9 cellular contexts compared by ENCODE assay signal in the genomic region with DNA sequence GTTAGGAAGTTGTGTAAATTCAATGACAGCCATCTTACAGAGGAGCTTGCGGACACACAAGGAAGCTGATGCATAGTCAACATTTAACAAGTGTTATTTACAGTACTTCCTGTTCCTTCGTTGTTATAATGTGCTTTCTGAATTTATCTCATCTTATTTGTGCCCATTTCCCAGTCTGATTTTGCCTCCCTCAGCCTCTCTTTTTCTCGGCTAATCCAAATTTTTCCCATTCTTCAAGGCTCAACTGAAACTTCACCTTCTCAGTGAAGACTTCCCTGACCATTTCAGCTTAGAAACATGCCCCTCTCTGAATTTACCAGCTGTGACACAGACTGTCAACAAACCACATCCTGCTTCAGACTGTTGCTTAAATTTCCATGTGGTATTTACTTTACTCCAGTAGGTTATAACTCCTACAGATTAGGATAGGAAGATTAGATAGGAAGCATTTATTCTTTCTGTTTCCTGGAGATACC. TPM values are rescaled to one million over a fixed set of nuclear protein-coding genes. Genes with fewer than 3 reads are reported as not detected.
DNase-seq lines count a peak whose midpoint lies in the region; ATAC-seq and TF ChIP-seq lines count a peak whose summit lies in the region.
"Had no signal": no experiment of that assay in that cellular context is flagged by ENCODE, and none has a peak within 500 bp of the region (broad histone marks: within the 10 kb centered on the region; RNA-seq: fewer than 3 reads in every experiment).

No MANE protein-coding gene starts in this region.

- peak overlapping the region in 1 of 2 donors; percentile 77 for H3K27ac Mint-ChIP-seq in stimulated activated naive CD8-positive, alpha-beta T cell treated with anti-CD3 and anti-CD28 coated beads, Interleukin-15, amount 100 ng/mL, for 72 hours
- H3K27ac Mint-ChIP-seq in activated naive CD4-positive, alpha-beta T cell treated with anti-CD3 and anti-CD28 coated beads for 36 hours: no peak overlapping the region
- no peak overlapping the region for H3K27ac Mint-ChIP-seq in type B pancreatic cell

- TF ChIP-seq CTCF in C4-2B (conservative IDR thresholded peaks at IDR 0.05) (no peak), fibroblast of mammary gland (conservative IDR thresholded peaks at IDR 0.05; ENCODE audit: control insufficient read depth, insufficient read depth, low read depth, low read length) (no peak), type B pancreatic cell (conservative IDR thresholded peaks at IDR 0.05) (no peak)

- peak overlapping the region; percentile 27 to 62 for H3K4me3 Mint-ChIP-seq in stimulated activated naive CD8-positive, alpha-beta T cell treated with anti-CD3 and anti-CD28 coated beads, Interleukin-15, amount 100 ng/mL, for 72 hours
- H3K4me3 Mint-ChIP-seq in activated naive CD4-positive, alpha-beta T cell treated with anti-CD3 and anti-CD28 coated beads for 36 hours: no peak overlapping the region
- no peak overlapping the region for H3K4me3 Mint-ChIP-seq in type B pancreatic cell

- DNase-seq in HS-27A (ENCODE audit: low read depth): peak; percentile 58
- DNase-seq in SJSA1 (ENCODE audit: low read depth in 1 of 2, low spot score in 2 of 2): peak; percentile 53 to 66
- peak; percentile 77 for DNase-seq in fibroblast of mammary gland (ENCODE audit: low read depth)
- DNase-seq in stimulated activated naive CD8-positive, alpha-beta T cell treated with anti-CD3 and anti-CD28 coated beads, Interleukin-15, amount 100 ng/mL, for 72 hours: no peak
- DNase-seq in activated naive CD4-positive, alpha-beta T cell treated with anti-CD3 and anti-CD28 coated beads for 36 hours: no peak
- no peak for DNase-seq in type B pancreatic cell (ENCODE audit: extremely low spot score, unreplicated experiment)

- no peaks in the 10 kb centered on the region for H3K36me3 Mint-ChIP-seq in activated naive CD4-positive, alpha-beta T cell treated with anti-CD3 and anti-CD28 coated beads for 36 hours (ENCODE audit: low read depth)
- no peaks in the 10 kb centered on the region for H3K36me3 Mint-ChIP-seq in type B pancreatic cell

- no peaks in the 10 kb centered on the region for H3K27me3 ChIP-seq in SJSA1 (replicated peaks)

- ATAC-seq in GM19455 (IDR thresholded peaks at IDR 0.05; ENCODE audit: unreplicated experiment): peak; percentile 53
- peak; percentile 74 for ATAC-seq in stimulated activated naive CD8-positive, alpha-beta T cell treated with anti-CD3 and anti-CD28 coated beads, Interleukin-15, amount 100 ng/mL, for 72 hours
- ATAC-seq: HCT116 had no signal

- CTCF ChIA-PET in activated naive CD4-positive, alpha-beta T cell treated with anti-CD3 and anti-CD28 coated beads for 36 hours (lab: Charles Lee): interaction anchor here (1.1 to 3.1 kb wide), 2 partner anchors 157 to 322 kb away, joined by 4 to 13 read pairs; no protein-coding TSS in a partner anchor

- intact Hi-C loops in activated naive CD4-positive, alpha-beta T cell treated with anti-CD3 and anti-CD28 coated beads for 36 hours (cut with micrococcal nuclease): no loop called here

- H3K4me3 ChIP-seq in SJSA1: no peak overlapping the region
- no peak overlapping the region for H3K4me3 ChIP-seq in fibroblast of mammary gland (ENCODE audit: control insufficient read depth, low read depth, low read length)

- H3K9me3 Mint-ChIP-seq in stimulated activated naive CD8-positive, alpha-beta T cell treated with anti-CD3 and anti-CD28 coated beads, Interleukin-15, amount 100 ng/mL, for 72 hours: no peaks in the 10 kb centered on the region
- no peaks in the 10 kb centered on the region for H3K9me3 Mint-ChIP-seq in activated naive CD4-positive, alpha-beta T cell treated with anti-CD3 and anti-CD28 coated beads for 36 hours
- H3K9me3 Mint-ChIP-seq in type B pancreatic cell: no peaks in the 10 kb centered on the region

- H3K27me3 Mint-ChIP-seq in stimulated activated naive CD8-positive, alpha-beta T cell treated with anti-CD3 and anti-CD28 coated beads, Interleukin-15, amount 100 ng/mL, for 72 hours: no peaks in the 10 kb centered on the region
- H3K27me3 Mint-ChIP-seq in activated naive CD4-positive, alpha-beta T cell treated with anti-CD3 and anti-CD28 coated beads for 36 hours (ENCODE audit: low read depth): no peaks in the 10 kb centered on the region
- H3K27me3 Mint-ChIP-seq in type B pancreatic cell: no peaks in the 10 kb centered on the region

- no peaks in the 10 kb centered on the region for H3K9me3 ChIP-seq in SJSA1 (replicated peaks)

- H3K27ac ChIP-seq in C4-2B (peak overlapping the region; percentile 74; the same call in 1 of the 2 replicates), SJSA1 (peak overlapping the region; percentile 58)

- H3K4me1 Mint-ChIP-seq in stimulated activated naive CD8-positive, alpha-beta T cell treated with anti-CD3 and anti-CD28 coated beads, Interleukin-15, amount 100 ng/mL, for 72 hours: peaks cover 8% of the 10 kb centered on the region
- peaks cover 10% of the 10 kb centered on the region for H3K4me1 Mint-ChIP-seq in activated naive CD4-positive, alpha-beta T cell treated with anti-CD3 and anti-CD28 coated beads for 36 hours (ENCODE audit: low read depth)
- H3K4me1 Mint-ChIP-seq in type B pancreatic cell (ENCODE audit: unreplicated experiment): peaks cover 12% of the 10 kb centered on the region

- peaks cover 12% of the 10 kb centered on the region for H3K4me1 ChIP-seq in SJSA1 (replicated peaks)

- no peaks in the 10 kb centered on the region for H3K36me3 ChIP-seq in SJSA1

RNA-seq across cellular contexts. Expression of gene CP, which starts 55.7 kb away (rescaled TPM):
- total RNA-seq in SJSA1 (2014; rRNA removed; shearing (Covaris generic)): 1.7 TPM in 1 of 2 replicates, not detected in the other
- not detected for total RNA-seq in activated naive CD4-positive, alpha-beta T cell treated with anti-CD3 and anti-CD28 coated beads for 36 hours
- 4.0 and 7.4 TPM in 2 replicates for total RNA-seq in type B pancreatic cell (ENCODE audit: low replicate concordance)

RNA-seq across cellular contexts. Expression of gene TM4SF18, which starts 56.1 kb away (rescaled TPM):
- total RNA-seq in SJSA1 (2014; rRNA removed; shearing (Covaris generic)): 2.4 and 10.4 TPM in 2 replicates
- not detected for total RNA-seq in activated naive CD4-positive, alpha-beta T cell treated with anti-CD3 and anti-CD28 coated beads for 36 hours
- total RNA-seq in type B pancreatic cell (ENCODE audit: low replicate concordance): 0.33 TPM in 1 of 2 replicates, not detected in the other

Comparison
In these comparisons a context has a peak if more than half of its experiments do, and no peak if none do; other contexts are left out.
1. DNase-seq: peak in HS-27A (single experiment), SJSA1 (2 of 2) and fibroblast of mammary gland (single experiment); none in stimulated activated naive CD8-positive, alpha-beta T cell treated with anti-CD3 and anti-CD28 coated beads, Interleukin-15, amount 100 ng/mL, for 72 hours (0 of 2), activated naive CD4-positive, alpha-beta T cell treated with anti-CD3 and anti-CD28 coated beads for 36 hours (single experiment) and type B pancreatic cell (single experiment).
2. H3K4me3 Mint-ChIP-seq: peak in stimulated activated naive CD8-positive, alpha-beta T cell treated with anti-CD3 and anti-CD28 coated beads, Interleukin-15, amount 100 ng/mL, for 72 hours (2 of 2); none in activated naive CD4-positive, alpha-beta T cell treated with anti-CD3 and anti-CD28 coated beads for 36 hours (single experiment) and type B pancreatic cell (single experiment).